Comparison of ENCODE assay signal across 8 cellular contexts in the genomic region with DNA sequence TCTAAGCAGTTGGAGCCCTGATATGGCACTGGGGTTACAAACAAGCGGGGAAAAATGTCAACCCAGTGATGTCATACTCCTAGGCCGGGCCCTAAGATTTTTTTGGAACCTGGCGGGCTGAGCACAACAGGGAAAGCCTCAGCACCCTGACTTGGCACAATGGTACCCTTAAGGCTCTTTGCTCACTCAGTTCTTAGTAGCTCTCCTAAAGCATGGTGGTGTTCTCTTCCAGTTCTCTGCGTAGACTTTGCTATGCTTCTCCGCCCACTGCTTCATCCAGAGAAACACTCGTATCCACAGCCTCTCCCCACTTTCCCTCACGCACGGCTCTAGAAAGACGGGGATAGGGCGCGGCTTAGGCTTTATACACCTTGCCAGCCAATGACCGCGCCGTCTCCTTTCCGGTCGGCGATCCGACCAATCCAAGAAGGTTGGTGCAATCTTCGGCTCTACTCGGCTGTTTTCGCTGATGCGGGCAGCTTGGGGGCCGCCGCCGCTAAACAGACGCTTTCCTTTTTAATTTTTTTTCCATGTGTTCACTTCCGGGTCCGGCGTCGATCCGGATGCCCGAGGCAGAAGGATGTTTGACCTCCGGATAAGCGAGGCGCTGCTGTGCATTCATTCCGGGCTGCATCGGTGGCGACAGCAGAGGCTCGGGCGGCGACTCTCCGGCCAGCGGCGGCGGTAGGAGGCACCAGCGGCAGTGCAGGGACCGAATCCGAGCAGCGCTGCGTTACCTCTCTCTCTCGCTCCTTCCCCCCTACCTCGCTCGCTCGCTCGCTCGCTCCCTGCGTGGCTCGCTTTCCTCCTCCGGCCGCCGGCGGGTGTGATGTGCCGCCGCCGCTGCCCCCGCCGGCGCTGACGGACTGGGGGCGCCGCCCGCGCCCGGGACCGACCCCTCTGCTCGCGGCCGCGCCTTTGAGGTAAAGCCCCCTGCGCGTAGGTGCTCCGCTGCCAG. TPM values are rescaled to one million over a fixed set of nuclear protein-coding genes. Genes with fewer than 3 reads are reported as not detected.
DNase-seq lines count a peak whose midpoint lies in the region; ATAC-seq and TF ChIP-seq lines count a peak whose summit lies in the region.

Gene CSNK1G3, plus strand, starts transcription at position 530 of the 958 bp plus-strand sequence. CDS start 33,487 bp downstream, outside the sequence.

- peaks cover 7% of the 10 kb centered on the region; the same call in 1 of the 2 replicates for H4K20me1 ChIP-seq in GM23338 (replicated peaks; ENCODE audit: insufficient read depth)
- H4K20me1 ChIP-seq in fibroblast of lung (ENCODE audit: control insufficient read depth, extremely low read depth, insufficient read depth, low read length): no peaks in the 10 kb centered on the region

- no peaks in the 10 kb centered on the region for H3K36me3 ChIP-seq in GM23338 (ENCODE audit: insufficient read depth)
- no peaks in the 10 kb centered on the region for H3K36me3 ChIP-seq in RWPE2 (ENCODE audit: low read depth)
- H3K36me3 ChIP-seq in fibroblast of lung (ENCODE audit: control insufficient read depth, insufficient read depth, low read length): no peaks in the 10 kb centered on the region
- H3K36me3 ChIP-seq in naive thymus-derived CD4-positive, alpha-beta T cell (ENCODE audit: control insufficient read depth in 2 of 3, insufficient read depth in 3 of 3, low read length in 3 of 3): no peaks in the 10 kb centered on the region

- H3K9me2 ChIP-seq in GM23338 (ENCODE audit: insufficient read depth): no peaks in the 10 kb centered on the region; the same call in 1 of the 2 replicates

- H3K27ac Mint-ChIP-seq in GM23338: peak within 1 kb of the TSS; percentile 99
- peak within 1 kb of the TSS; percentile 96 for H3K27ac Mint-ChIP-seq in activated T-helper 2 cell treated with anti-CD3 and anti-CD28 coated beads, Interferon-gamma antibody, Interleukin-2, Interleukin-4, amounts not matched to agents 10 μg/mL and 5 μg/mL and 100 μg/mL, durations not matched to agents 14 hours and 24 hours and 36 hours
- peak within 1 kb of the TSS; percentile 96 to 99 (median 98) for H3K27ac Mint-ChIP-seq in naive thymus-derived CD4-positive, alpha-beta T cell
- peak within 1 kb of the TSS; percentile 97 for H3K27ac Mint-ChIP-seq in stimulated activated naive B cell treated with anti-CD40 and anti-IgM and Interleukin-4, amounts not matched to agents 10 μg/mL and 1 μg/mL and 100 μg/mL, for 72 hours

- peak within 1 kb of the TSS; percentile 72 for H3K4me3 ChIP-seq in GM23338
- H3K4me3 ChIP-seq in RWPE2 (ENCODE audit: severe bottlenecking): peak within 1 kb of the TSS; percentile 82
- peak within 1 kb of the TSS; percentile 63 to 83 (median 80) for H3K4me3 ChIP-seq in fibroblast of lung (replicated peaks in 1 of 4; ENCODE audit: control extremely low read depth in 1 of 4, insufficient read depth in 1 of 4, low read depth in 3 of 4, low read length in 4 of 4)
- H3K4me3 ChIP-seq in naive thymus-derived CD4-positive, alpha-beta T cell (ENCODE audit: low read length): peak within 1 kb of the TSS; percentile 73

- H3K4me2 ChIP-seq in GM23338 (peak within 1 kb of the TSS; percentile 83), fibroblast of lung (ENCODE audit: extremely low read depth, insufficient read depth, low read length) (peak within 1 kb of the TSS; percentile 95)

- H3K9me3 Mint-ChIP-seq in GM23338: no peaks in the 10 kb centered on the region
- H3K9me3 Mint-ChIP-seq in activated T-helper 2 cell treated with anti-CD3 and anti-CD28 coated beads, Interferon-gamma antibody, Interleukin-2, Interleukin-4, amounts not matched to agents 10 μg/mL and 5 μg/mL and 100 μg/mL, durations not matched to agents 14 hours and 24 hours and 36 hours: no peaks in the 10 kb centered on the region
- H3K9me3 Mint-ChIP-seq in naive thymus-derived CD4-positive, alpha-beta T cell: peaks cover 0 to 4% (median 0%) of the 10 kb centered on the region in 11 donors
- H3K9me3 Mint-ChIP-seq in stimulated activated naive B cell treated with anti-CD40 and anti-IgM and Interleukin-4, amounts not matched to agents 10 μg/mL and 1 μg/mL and 100 μg/mL, for 72 hours: peaks cover 0 to 4% of the 10 kb centered on the region in 2 donors

- H3F3A ChIP-seq in GM23338 (replicated peaks; ENCODE audit: low read depth): no peaks in the 10 kb centered on the region

- H3K27me3 ChIP-seq in GM23338 (ENCODE audit: insufficient read depth) (no peaks in the 10 kb centered on the region), RWPE2 (ENCODE audit: insufficient read depth, poor library complexity, severe bottlenecking) (no peaks in the 10 kb centered on the region), fibroblast of lung (ENCODE audit: control insufficient read depth, insufficient read depth, low read length) (no peaks in the 10 kb centered on the region)
- H3K27me3 ChIP-seq in naive thymus-derived CD4-positive, alpha-beta T cell (ENCODE audit: control insufficient read depth in 2 of 2, insufficient read depth in 2 of 2, low read length in 2 of 2): no peaks in the 10 kb centered on the region

- peak; percentile 94 for ATAC-seq in GM23338
- peak; percentile 93 for ATAC-seq in RWPE2 (ENCODE audit: low read depth)
- peak; percentile 91 for ATAC-seq in naive thymus-derived CD4-positive, alpha-beta T cell
- ATAC-seq in stimulated activated naive B cell treated with anti-CD40 and anti-IgM and Interleukin-4, amounts not matched to agents 10 μg/mL and 1 μg/mL and 100 μg/mL, for 72 hours (replicated peaks): peak; percentile 93 to 95

- CTCF ChIA-PET in naive thymus-derived CD4-positive, alpha-beta T cell (lab: Charles Lee): no interaction called here

- DNase-seq in EL (peak; percentile 99), GM23338 (ENCODE audit: low spot score) (peak; percentile 98), LHCN-M2 (ENCODE audit: low read depth) (peak; percentile 97), RWPE2 (ENCODE audit: low spot score) (peak; percentile 99), fibroblast of lung (ENCODE audit: low read depth in 2 of 2) (peak; percentile 98)
- peak; percentile 92 for DNase-seq in activated T-helper 2 cell treated with anti-CD3 and anti-CD28 coated beads, Interferon-gamma antibody, Interleukin-2, Interleukin-4, amounts not matched to agents 10 μg/mL and 5 μg/mL and 100 μg/mL, durations not matched to agents 14 hours and 24 hours and 36 hours (ENCODE audit: low spot score)
- DNase-seq in naive thymus-derived CD4-positive, alpha-beta T cell: peak; percentile 74 to 94 (median 89)
- DNase-seq in stimulated activated naive B cell treated with anti-CD40 and anti-IgM and Interleukin-4, amounts not matched to agents 10 μg/mL and 1 μg/mL and 100 μg/mL, for 72 hours: peak; percentile 95

- H3K27ac ChIP-seq in GM23338 (ENCODE audit: low read depth) (peak within 1 kb of the TSS; percentile 77), RWPE2 (ENCODE audit: poor library complexity, severe bottlenecking) (peak within 1 kb of the TSS; percentile 80), fibroblast of lung (ENCODE audit: insufficient read depth, low read length) (peak within 1 kb of the TSS; percentile 80)
- H3K27ac ChIP-seq in naive thymus-derived CD4-positive, alpha-beta T cell (ENCODE audit: low read depth, low read length): peak within 1 kb of the TSS; percentile 75

- no peak for TF ChIP-seq CTCF in GM23338 (conservative IDR thresholded peaks at IDR 0.05; ENCODE audit: low read depth in 2 of 2)
- TF ChIP-seq CTCF in RWPE2 (IDR thresholded peaks at IDR 0.05; ENCODE audit: poor library complexity, severe bottlenecking): no peak
- TF ChIP-seq CTCF in fibroblast of lung (conservative IDR thresholded peaks at IDR 0.05 in 1 of 2, IDR thresholded peaks at IDR 0.05 in 1 of 2; ENCODE audit: low read depth in 1 of 2, low read length in 2 of 2): peak in 1 of 2 donors; percentile 3

- H3K4me1 Mint-ChIP-seq in GM23338: peaks cover 38% of the 10 kb centered on the region
- H3K4me1 Mint-ChIP-seq in activated T-helper 2 cell treated with anti-CD3 and anti-CD28 coated beads, Interferon-gamma antibody, Interleukin-2, Interleukin-4, amounts not matched to agents 10 μg/mL and 5 μg/mL and 100 μg/mL, durations not matched to agents 14 hours and 24 hours and 36 hours (ENCODE audit: low read depth): peaks cover 39% of the 10 kb centered on the region
- peaks cover 29 to 55% (median 45%) of the 10 kb centered on the region in 7 donors for H3K4me1 Mint-ChIP-seq in naive thymus-derived CD4-positive, alpha-beta T cell
- H3K4me1 Mint-ChIP-seq in stimulated activated naive B cell treated with anti-CD40 and anti-IgM and Interleukin-4, amounts not matched to agents 10 μg/mL and 1 μg/mL and 100 μg/mL, for 72 hours: peaks cover 26 to 31% of the 10 kb centered on the region in 2 donors

- POLR2A ChIA-PET in naive thymus-derived CD4-positive, alpha-beta T cell (lab: Charles Lee): interaction anchor here (0.6 to 5.3 kb wide), 10 partner anchors 10 to 736 kb away, joined by 3 to 88 read pairs (median 4); partner anchors contain the start of gene CEP120

- H2AFZ ChIP-seq in GM23338: peak within 1 kb of the TSS; percentile 11; the same call in 1 of the 2 replicates
- peak within 1 kb of the TSS; percentile 89 for H2AFZ ChIP-seq in fibroblast of lung (ENCODE audit: low read length)

- intact Hi-C loops in activated T-helper 2 cell treated with anti-CD3 and anti-CD28 coated beads, Interferon-gamma antibody, Interleukin-2, Interleukin-4, amounts not matched to agents 10 μg/mL and 5 μg/mL and 100 μg/mL, durations not matched to agents 14 hours and 24 hours and 36 hours (cut with micrococcal nuclease): loop anchor here (1.0 to 2.0 kb wide), 5 partner anchors 52 to 99 kb away; partner anchors contain the start of gene CEP120
- intact Hi-C loops in naive thymus-derived CD4-positive, alpha-beta T cell (cut with micrococcal nuclease): loop anchor here (1.0 to 10.0 kb wide), 11 partner anchors 33 to 1551 kb away; partner anchors contain the start of genes CEP120 (in 2 of the 2), SRFBP1 (in 2 of the 2), SNX2 (in 1 of the 2) and SNX24 (in 1 of the 2)

- H3K9ac ChIP-seq in fibroblast of lung (ENCODE audit: insufficient read depth, low read length): peak within 1 kb of the TSS; percentile 85

- no peaks in the 10 kb centered on the region for H3K36me3 Mint-ChIP-seq in GM23338 (ENCODE audit: low read depth)
- H3K36me3 Mint-ChIP-seq in activated T-helper 2 cell treated with anti-CD3 and anti-CD28 coated beads, Interferon-gamma antibody, Interleukin-2, Interleukin-4, amounts not matched to agents 10 μg/mL and 5 μg/mL and 100 μg/mL, durations not matched to agents 14 hours and 24 hours and 36 hours (ENCODE audit: low read depth): peaks cover 12% of the 10 kb centered on the region
- peaks cover 0 to 6% (median 0%) of the 10 kb centered on the region in 5 donors for H3K36me3 Mint-ChIP-seq in naive thymus-derived CD4-positive, alpha-beta T cell
- peaks cover 1 to 16% of the 10 kb centered on the region in 2 donors for H3K36me3 Mint-ChIP-seq in stimulated activated naive B cell treated with anti-CD40 and anti-IgM and Interleukin-4, amounts not matched to agents 10 μg/mL and 1 μg/mL and 100 μg/mL, for 72 hours

- peaks cover 20% of the 10 kb centered on the region for H3K4me1 ChIP-seq in GM23338 (ENCODE audit: insufficient read depth)
- peaks cover 19% of the 10 kb centered on the region for H3K4me1 ChIP-seq in RWPE2 (ENCODE audit: insufficient read depth, poor library complexity, severe bottlenecking)
- peaks cover 4% of the 10 kb centered on the region for H3K4me1 ChIP-seq in fibroblast of lung (ENCODE audit: control insufficient read depth, extremely low read depth, insufficient read depth, low read length)
- peaks cover 15 to 24% of the 10 kb centered on the region in 2 donors for H3K4me1 ChIP-seq in naive thymus-derived CD4-positive, alpha-beta T cell (ENCODE audit: control insufficient read depth in 2 of 2, insufficient read depth in 2 of 2, low read length in 2 of 2)

- H3K4me3 Mint-ChIP-seq in GM23338: peak within 1 kb of the TSS; percentile 99
- peak within 1 kb of the TSS; percentile 95 for H3K4me3 Mint-ChIP-seq in activated T-helper 2 cell treated with anti-CD3 and anti-CD28 coated beads, Interferon-gamma antibody, Interleukin-2, Interleukin-4, amounts not matched to agents 10 μg/mL and 5 μg/mL and 100 μg/mL, durations not matched to agents 14 hours and 24 hours and 36 hours (ENCODE audit: low read depth)
- H3K4me3 Mint-ChIP-seq in naive thymus-derived CD4-positive, alpha-beta T cell: peak within 1 kb of the TSS; percentile 92 to 100 (median 99)
- peak within 1 kb of the TSS; percentile 85 to 99 for H3K4me3 Mint-ChIP-seq in stimulated activated naive B cell treated with anti-CD40 and anti-IgM and Interleukin-4, amounts not matched to agents 10 μg/mL and 1 μg/mL and 100 μg/mL, for 72 hours

- H3K79me2 ChIP-seq in GM23338 (replicated peaks; ENCODE audit: insufficient read depth) (peaks cover 42% of the 10 kb centered on the region), fibroblast of lung (ENCODE audit: control insufficient read depth, insufficient read depth, low read length) (peaks cover 40% of the 10 kb centered on the region)

- no peaks in the 10 kb centered on the region for H3K9me3 ChIP-seq in RWPE2 (ENCODE audit: severe bottlenecking)
- no peaks in the 10 kb centered on the region for H3K9me3 ChIP-seq in fibroblast of lung (ENCODE audit: control insufficient read depth, insufficient read depth, low read depth, low read length)
- no peaks in the 10 kb centered on the region for H3K9me3 ChIP-seq in naive thymus-derived CD4-positive, alpha-beta T cell (ENCODE audit: control insufficient read depth in 2 of 3, low read length in 3 of 3)

- peaks cover 11% of the 10 kb centered on the region for H3K27me3 Mint-ChIP-seq in GM23338 (ENCODE audit: insufficient read depth, low read depth, poor library complexity)
- peaks cover 5% of the 10 kb centered on the region for H3K27me3 Mint-ChIP-seq in activated T-helper 2 cell treated with anti-CD3 and anti-CD28 coated beads, Interferon-gamma antibody, Interleukin-2, Interleukin-4, amounts not matched to agents 10 μg/mL and 5 μg/mL and 100 μg/mL, durations not matched to agents 14 hours and 24 hours and 36 hours (ENCODE audit: low read depth)
- H3K27me3 Mint-ChIP-seq in naive thymus-derived CD4-positive, alpha-beta T cell: peaks cover 0 to 16% (median 0%) of the 10 kb centered on the region in 5 donors
- peaks cover 0 to 8% of the 10 kb centered on the region in 2 donors for H3K27me3 Mint-ChIP-seq in stimulated activated naive B cell treated with anti-CD40 and anti-IgM and Interleukin-4, amounts not matched to agents 10 μg/mL and 1 μg/mL and 100 μg/mL, for 72 hours

RNA-seq across cellular contexts. Expression of gene CSNK1G3, which starts in this region (rescaled TPM):
- 62.8 and 65.1 TPM in 2 replicates for total RNA-seq in GM23338 (2014; rRNA removed; shearing (Covaris generic))
- polyA plus RNA-seq in GM23338 (2016; fragmentation: Nextera tagmentation; extraction: Ambion mirVana) (18.2 and 19.6 TPM in 2 replicates), fibroblast of lung (28.4 and 31.9 TPM in 2 replicates)
- total RNA-seq in LHCN-M2 (2014; rRNA removed) (42.5 and 49.6 TPM in 2 replicates), fibroblast of lung (57.0 and 60.1 TPM in 2 replicates)
- polyA plus RNA-seq in LHCN-M2 (2012): 7.7 TPM
- total RNA-seq in activated T-helper 2 cell treated with anti-CD3 and anti-CD28 coated beads, Interferon-gamma antibody, Interleukin-2, Interleukin-4, amounts not matched to agents 10 μg/mL and 5 μg/mL and 100 μg/mL, durations not matched to agents 14 hours and 24 hours and 36 hours: 37.7 and 38.2 TPM in 2 replicates
- 17.1 and 19.0 TPM in 2 replicates for polyA plus RNA-seq in fibroblast of lung (2012)
- 3.6 and 4.0 TPM in 2 replicates for polyA minus RNA-seq in fibroblast of lung (ENCODE audit: low replicate concordance)
- total RNA-seq in naive thymus-derived CD4-positive, alpha-beta T cell: 10 to 100 TPM; 33.1 to 83.8 (median 71.0) TPM
- polyA plus RNA-seq in naive thymus-derived CD4-positive, alpha-beta T cell: 10 to 100 TPM; 20.0 to 25.6 TPM

Comparison
In these comparisons a context has a peak if more than half of its experiments do, and no peak if none do; other contexts are left out.
1. Peak in every context shown above with its lines: DNase-seq, ATAC-seq, H3K4me3 ChIP-seq and H3K27ac ChIP-seq.